Comparison of ENCODE assay signal across 1 cellular context in the genomic region with DNA sequence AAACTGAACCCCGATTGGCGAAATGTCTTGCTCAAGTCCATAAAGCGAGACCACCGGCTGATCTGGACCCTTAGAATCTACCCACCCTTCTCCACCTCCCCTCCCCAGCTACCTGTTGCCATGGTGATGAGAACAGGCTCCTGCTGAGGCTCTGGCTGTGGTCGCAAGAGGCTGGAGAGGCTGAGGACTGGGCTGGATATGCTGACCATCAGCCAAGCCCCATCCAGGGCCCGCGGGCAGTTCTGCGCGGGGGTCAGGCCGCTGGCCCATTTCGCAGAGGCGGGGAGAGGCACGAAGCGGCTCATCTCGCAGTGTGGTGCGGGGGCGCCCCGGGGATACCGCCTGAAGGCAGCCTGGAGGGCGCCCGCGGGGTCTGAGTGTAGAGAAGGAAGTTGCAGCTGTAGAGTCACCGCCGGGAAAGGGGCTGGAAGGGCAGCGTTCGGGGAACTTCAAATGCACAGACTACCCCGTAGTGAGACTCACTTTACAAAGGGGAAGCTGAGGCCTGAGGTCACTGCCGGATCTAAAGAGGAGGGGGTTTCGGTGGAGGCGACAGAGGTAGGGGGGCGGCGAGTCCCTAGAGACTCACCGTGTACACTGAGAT.
TF ChIP-seq lines count a peak whose summit lies in the region.

No MANE protein-coding gene starts in this region.

TF ChIP-seq in HEK293, 187 proteins besides CTCF, POLR2A, EP300 and RAD21 (continued from another document):
- TF ChIP-seq ZSCAN30 (tag by site-specific recombination; IDR thresholded peaks at IDR 0.05) (no peak), ZNF768 (tag by site-specific recombination; IDR thresholded peaks at IDR 0.05) (no peak), ZFHX2 (tag by site-specific recombination; conservative IDR thresholded peaks at IDR 0.05) (peak; percentile 76), RBAK (tag by site-specific recombination; IDR thresholded peaks at IDR 0.05) (0 out of 2 replicates have a peak, but pooled peaks have one; percentile 25), ZEB2 (tag by site-specific recombination; IDR thresholded peaks at IDR 0.05) (0 out of 2 replicates have a peak, but pooled peaks have one; percentile 34), ZIC2 (tag by site-specific recombination; IDR thresholded peaks at IDR 0.05) (peak; percentile 92), ZNF394 (tag by site-specific recombination; IDR thresholded peaks at IDR 0.05; ENCODE audit: borderline replicate concordance) (no peak), KLF16 (tag by site-specific recombination; IDR thresholded peaks at IDR 0.05) (no peak), EGR2 (tag by site-specific recombination; IDR thresholded peaks at IDR 0.05; ENCODE audit: low read depth) (peak; percentile 81), IKZF3 (tag by site-specific recombination; IDR thresholded peaks at IDR 0.05) (peak; percentile 22; the same call in 1 of the 2 replicates), ZFP37 (tag by site-specific recombination; IDR thresholded peaks at IDR 0.05) (peak; percentile 60; the same call in 1 of the 2 replicates), ZNF777 (tag by site-specific recombination; IDR thresholded peaks at IDR 0.05; ENCODE audit: borderline replicate concordance) (no peak), ZNF335 (tag by site-specific recombination; conservative IDR thresholded peaks at IDR 0.05) (peak; percentile 93), ZNF558 (tag by site-specific recombination; IDR thresholded peaks at IDR 0.05) (no peak), ZNF391 (tag by site-specific recombination; IDR thresholded peaks at IDR 0.05; ENCODE audit: borderline replicate concordance, low read depth) (0 out of 2 replicates have a peak, but pooled peaks have one; percentile 29), GLIS1 (tag by site-specific recombination; IDR thresholded peaks at IDR 0.05) (peak; percentile 69; the same call in 1 of the 2 replicates), ZBTB7A (tag by site-specific recombination; IDR thresholded peaks at IDR 0.05; ENCODE audit: low read depth) (0 out of 2 replicates have a peak, but pooled peaks have one; percentile 15), ZNF138 (tag by site-specific recombination; IDR thresholded peaks at IDR 0.05; ENCODE audit: borderline replicate concordance) (no peak), KLF7 (tag by site-specific recombination; IDR thresholded peaks at IDR 0.05; ENCODE audit: borderline replicate concordance) (0 out of 2 replicates have a peak, but pooled peaks have one; percentile 5), ZNF341 (tag by site-specific recombination; IDR thresholded peaks at IDR 0.05; ENCODE audit: low read depth) (no peak)
- TF ChIP-seq, protein P1, sequence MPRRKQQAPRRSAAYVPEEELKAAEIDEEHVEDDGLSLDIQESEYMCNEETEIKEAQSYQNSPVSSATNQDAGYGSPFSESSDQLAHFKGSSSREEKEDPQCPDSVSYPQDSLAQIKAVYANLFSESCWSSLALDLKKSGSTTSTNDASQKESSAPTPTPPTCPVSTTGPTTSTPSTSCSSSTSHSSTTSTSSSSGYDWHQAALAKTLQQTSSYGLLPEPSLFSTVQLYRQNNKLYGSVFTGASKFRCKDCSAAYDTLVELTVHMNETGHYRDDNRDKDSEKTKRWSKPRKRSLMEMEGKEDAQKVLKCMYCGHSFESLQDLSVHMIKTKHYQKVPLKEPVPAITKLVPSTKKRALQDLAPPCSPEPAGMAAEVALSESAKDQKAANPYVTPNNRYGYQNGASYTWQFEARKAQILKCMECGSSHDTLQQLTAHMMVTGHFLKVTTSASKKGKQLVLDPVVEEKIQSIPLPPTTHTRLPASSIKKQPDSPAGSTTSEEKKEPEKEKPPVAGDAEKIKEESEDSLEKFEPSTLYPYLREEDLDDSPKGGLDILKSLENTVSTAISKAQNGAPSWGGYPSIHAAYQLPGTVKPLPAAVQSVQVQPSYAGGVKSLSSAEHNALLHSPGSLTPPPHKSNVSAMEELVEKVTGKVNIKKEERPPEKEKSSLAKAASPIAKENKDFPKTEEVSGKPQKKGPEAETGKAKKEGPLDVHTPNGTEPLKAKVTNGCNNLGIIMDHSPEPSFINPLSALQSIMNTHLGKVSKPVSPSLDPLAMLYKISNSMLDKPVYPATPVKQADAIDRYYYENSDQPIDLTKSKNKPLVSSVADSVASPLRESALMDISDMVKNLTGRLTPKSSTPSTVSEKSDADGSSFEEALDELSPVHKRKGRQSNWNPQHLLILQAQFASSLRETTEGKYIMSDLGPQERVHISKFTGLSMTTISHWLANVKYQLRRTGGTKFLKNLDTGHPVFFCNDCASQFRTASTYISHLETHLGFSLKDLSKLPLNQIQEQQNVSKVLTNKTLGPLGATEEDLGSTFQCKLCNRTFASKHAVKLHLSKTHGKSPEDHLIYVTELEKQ (tag by site-specific recombination; IDR thresholded peaks at IDR 0.05; ENCODE audit: borderline replicate concordance): 0 out of 2 replicates have a peak, but pooled peaks have one; percentile 9
- TF ChIP-seq, protein P2, sequence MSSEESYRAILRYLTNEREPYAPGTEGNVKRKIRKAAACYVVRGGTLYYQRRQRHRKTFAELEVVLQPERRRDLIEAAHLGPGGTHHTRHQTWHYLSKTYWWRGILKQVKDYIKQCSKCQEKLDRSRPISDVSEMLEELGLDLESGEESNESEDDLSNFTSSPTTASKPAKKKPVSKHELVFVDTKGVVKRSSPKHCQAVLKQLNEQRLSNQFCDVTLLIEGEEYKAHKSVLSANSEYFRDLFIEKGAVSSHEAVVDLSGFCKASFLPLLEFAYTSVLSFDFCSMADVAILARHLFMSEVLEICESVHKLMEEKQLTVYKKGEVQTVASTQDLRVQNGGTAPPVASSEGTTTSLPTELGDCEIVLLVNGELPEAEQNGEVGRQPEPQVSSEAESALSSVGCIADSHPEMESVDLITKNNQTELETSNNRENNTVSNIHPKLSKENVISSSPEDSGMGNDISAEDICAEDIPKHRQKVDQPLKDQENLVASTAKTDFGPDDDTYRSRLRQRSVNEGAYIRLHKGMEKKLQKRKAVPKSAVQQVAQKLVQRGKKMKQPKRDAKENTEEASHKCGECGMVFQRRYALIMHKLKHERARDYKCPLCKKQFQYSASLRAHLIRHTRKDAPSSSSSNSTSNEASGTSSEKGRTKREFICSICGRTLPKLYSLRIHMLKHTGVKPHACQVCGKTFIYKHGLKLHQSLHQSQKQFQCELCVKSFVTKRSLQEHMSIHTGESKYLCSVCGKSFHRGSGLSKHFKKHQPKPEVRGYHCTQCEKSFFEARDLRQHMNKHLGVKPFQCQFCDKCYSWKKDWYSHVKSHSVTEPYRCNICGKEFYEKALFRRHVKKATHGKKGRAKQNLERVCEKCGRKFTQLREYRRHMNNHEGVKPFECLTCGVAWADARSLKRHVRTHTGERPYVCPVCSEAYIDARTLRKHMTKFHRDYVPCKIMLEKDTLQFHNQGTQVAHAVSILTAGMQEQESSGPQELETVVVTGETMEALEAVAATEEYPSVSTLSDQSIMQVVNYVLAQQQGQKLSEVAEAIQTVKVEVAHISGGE (tag by site-specific recombination; conservative IDR thresholded peaks at IDR 0.05; ENCODE audit: low read depth): peak; percentile 47; the same call in 1 of the 2 replicates
